ENCODE assay signal across 1 cellular context in the genomic region with DNA sequence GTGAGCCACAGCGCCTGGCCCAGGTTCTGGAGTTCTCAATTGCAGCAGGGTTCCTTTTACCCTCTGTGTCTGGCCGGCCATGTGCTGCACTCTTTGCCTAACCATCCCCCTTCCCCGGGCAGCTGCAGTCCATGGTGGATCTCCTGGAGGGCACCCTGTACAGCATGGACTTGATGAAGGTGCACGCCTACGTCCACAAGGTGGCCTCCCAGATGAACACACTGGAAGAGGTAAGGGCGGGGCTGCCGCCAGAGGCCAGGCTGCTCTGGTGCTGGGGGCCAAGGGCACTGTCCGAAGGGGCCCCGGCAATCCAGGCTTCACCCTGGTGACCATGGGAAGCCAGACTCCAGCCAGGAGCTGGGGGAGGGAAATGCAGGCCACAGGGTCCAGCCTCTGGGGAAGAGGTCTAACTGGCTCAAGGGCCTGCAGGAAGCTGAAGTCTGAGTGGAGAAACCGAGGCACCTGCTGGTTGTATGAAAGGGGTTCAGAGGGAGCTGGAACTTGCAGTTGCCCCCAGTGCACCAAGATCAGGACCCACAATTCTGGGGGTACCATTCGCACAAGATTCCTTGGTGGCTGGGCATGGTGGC.
A peak's percentile ranks its signal among the peaks of the same experiment; 100 is the strongest.
TF ChIP-seq lines count a peak whose summit lies in the region.

No MANE protein-coding gene starts in this region.

TF ChIP-seq in HepG2, 621 proteins besides CTCF, POLR2A, EP300 and RAD21 (continued from another document and continues in another):
- TF ChIP-seq, protein P1, sequence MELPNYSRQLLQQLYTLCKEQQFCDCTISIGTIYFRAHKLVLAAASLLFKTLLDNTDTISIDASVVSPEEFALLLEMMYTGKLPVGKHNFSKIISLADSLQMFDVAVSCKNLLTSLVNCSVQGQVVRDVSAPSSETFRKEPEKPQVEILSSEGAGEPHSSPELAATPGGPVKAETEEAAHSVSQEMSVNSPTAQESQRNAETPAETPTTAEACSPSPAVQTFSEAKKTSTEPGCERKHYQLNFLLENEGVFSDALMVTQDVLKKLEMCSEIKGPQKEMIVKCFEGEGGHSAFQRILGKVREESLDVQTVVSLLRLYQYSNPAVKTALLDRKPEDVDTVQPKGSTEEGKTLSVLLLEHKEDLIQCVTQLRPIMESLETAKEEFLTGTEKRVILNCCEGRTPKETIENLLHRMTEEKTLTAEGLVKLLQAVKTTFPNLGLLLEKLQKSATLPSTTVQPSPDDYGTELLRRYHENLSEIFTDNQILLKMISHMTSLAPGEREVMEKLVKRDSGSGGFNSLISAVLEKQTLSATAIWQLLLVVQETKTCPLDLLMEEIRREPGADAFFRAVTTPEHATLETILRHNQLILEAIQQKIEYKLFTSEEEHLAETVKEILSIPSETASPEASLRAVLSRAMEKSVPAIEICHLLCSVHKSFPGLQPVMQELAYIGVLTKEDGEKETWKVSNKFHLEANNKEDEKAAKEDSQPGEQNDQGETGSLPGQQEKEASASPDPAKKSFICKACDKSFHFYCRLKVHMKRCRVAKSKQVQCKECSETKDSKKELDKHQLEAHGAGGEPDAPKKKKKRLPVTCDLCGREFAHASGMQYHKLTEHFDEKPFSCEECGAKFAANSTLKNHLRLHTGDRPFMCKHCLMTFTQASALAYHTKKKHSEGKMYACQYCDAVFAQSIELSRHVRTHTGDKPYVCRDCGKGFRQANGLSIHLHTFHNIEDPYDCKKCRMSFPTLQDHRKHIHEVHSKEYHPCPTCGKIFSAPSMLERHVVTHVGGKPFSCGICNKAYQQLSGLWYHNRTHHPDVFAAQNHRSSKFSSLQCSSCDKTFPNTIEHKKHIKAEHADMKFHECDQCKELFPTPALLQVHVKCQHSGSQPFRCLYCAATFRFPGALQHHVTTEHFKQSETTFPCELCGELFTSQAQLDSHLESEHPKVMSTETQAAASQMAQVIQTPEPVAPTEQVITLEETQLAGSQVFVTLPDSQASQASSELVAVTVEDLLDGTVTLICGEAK (IDR thresholded peaks at IDR 0.05), result no peak
- TF ChIP-seq, protein P1 (CRISPR knock-in tag; IDR thresholded peaks at IDR 0.05), result no peak
- TF ChIP-seq ZSCAN31 (CRISPR knock-in tag; IDR thresholded peaks at IDR 0.05; ENCODE audit: low read depth), result 0 out of 2 replicates have a peak, but pooled peaks have one; percentile 46
- no peak for TF ChIP-seq ZNF569 (CRISPR knock-in tag; IDR thresholded peaks at IDR 0.05; ENCODE audit: borderline replicate concordance)
- TF ChIP-seq, protein P2, sequence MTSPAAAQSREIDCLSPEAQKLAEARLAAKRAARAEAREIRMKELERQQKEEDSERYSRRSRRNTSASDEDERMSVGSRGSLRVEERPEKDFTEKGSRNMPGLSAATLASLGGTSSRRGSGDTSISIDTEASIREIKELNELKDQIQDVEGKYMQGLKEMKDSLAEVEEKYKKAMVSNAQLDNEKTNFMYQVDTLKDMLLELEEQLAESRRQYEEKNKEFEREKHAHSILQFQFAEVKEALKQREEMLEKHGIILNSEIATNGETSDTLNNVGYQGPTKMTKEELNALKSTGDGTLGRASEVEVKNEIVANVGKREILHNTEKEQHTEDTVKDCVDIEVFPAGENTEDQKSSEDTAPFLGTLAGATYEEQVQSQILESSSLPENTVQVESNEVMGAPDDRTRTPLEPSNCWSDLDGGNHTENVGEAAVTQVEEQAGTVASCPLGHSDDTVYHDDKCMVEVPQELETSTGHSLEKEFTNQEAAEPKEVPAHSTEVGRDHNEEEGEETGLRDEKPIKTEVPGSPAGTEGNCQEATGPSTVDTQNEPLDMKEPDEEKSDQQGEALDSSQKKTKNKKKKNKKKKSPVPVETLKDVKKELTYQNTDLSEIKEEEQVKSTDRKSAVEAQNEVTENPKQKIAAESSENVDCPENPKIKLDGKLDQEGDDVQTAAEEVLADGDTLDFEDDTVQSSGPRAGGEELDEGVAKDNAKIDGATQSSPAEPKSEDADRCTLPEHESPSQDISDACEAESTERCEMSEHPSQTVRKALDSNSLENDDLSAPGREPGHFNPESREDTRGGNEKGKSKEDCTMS (CRISPR knock-in tag; conservative IDR thresholded peaks at IDR 0.05), result no peak
- no peak for TF ChIP-seq ZNF30 (CRISPR knock-in tag; IDR thresholded peaks at IDR 0.05)
- no peak for TF ChIP-seq ZNF451 (CRISPR knock-in tag; IDR thresholded peaks at IDR 0.05)
- TF ChIP-seq, protein P3, sequence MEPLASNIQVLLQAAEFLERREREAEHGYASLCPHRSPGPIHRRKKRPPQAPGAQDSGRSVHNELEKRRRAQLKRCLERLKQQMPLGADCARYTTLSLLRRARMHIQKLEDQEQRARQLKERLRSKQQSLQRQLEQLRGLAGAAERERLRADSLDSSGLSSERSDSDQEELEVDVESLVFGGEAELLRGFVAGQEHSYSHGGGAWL (CRISPR knock-in tag; IDR thresholded peaks at IDR 0.05), result no peak
- no peak for TF ChIP-seq ZNF773 (CRISPR knock-in tag; IDR thresholded peaks at IDR 0.05; ENCODE audit: borderline replicate concordance)
- TF ChIP-seq HNF4G (IDR thresholded peaks at IDR 0.05; ENCODE audit: borderline replicate concordance, low read depth, low read length), result no peak
- no peak for TF ChIP-seq HNF4G (CRISPR knock-in tag; IDR thresholded peaks at IDR 0.05; ENCODE audit: borderline replicate concordance, low read depth)
- TF ChIP-seq, protein P4, sequence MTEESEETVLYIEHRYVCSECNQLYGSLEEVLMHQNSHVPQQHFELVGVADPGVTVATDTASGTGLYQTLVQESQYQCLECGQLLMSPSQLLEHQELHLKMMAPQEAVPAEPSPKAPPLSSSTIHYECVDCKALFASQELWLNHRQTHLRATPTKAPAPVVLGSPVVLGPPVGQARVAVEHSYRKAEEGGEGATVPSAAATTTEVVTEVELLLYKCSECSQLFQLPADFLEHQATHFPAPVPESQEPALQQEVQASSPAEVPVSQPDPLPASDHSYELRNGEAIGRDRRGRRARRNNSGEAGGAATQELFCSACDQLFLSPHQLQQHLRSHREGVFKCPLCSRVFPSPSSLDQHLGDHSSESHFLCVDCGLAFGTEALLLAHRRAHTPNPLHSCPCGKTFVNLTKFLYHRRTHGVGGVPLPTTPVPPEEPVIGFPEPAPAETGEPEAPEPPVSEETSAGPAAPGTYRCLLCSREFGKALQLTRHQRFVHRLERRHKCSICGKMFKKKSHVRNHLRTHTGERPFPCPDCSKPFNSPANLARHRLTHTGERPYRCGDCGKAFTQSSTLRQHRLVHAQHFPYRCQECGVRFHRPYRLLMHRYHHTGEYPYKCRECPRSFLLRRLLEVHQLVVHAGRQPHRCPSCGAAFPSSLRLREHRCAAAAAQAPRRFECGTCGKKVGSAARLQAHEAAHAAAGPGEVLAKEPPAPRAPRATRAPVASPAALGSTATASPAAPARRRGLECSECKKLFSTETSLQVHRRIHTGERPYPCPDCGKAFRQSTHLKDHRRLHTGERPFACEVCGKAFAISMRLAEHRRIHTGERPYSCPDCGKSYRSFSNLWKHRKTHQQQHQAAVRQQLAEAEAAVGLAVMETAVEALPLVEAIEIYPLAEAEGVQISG (CRISPR knock-in tag; IDR thresholded peaks at IDR 0.05), result peak; percentile 43; the same call in 1 of the 2 replicates
- TF ChIP-seq PHF21A (CRISPR knock-in tag; IDR thresholded peaks at IDR 0.05), result peak; percentile 74
- TF ChIP-seq KLF12 (CRISPR knock-in tag; IDR thresholded peaks at IDR 0.05; ENCODE audit: borderline replicate concordance), result no peak; the same call in 1 of the 2 replicates
- TF ChIP-seq AKAP8 (CRISPR knock-in tag; IDR thresholded peaks at IDR 0.05), result 0 out of 2 replicates have a peak, but pooled peaks have one; percentile 49
- TF ChIP-seq, protein P5, sequence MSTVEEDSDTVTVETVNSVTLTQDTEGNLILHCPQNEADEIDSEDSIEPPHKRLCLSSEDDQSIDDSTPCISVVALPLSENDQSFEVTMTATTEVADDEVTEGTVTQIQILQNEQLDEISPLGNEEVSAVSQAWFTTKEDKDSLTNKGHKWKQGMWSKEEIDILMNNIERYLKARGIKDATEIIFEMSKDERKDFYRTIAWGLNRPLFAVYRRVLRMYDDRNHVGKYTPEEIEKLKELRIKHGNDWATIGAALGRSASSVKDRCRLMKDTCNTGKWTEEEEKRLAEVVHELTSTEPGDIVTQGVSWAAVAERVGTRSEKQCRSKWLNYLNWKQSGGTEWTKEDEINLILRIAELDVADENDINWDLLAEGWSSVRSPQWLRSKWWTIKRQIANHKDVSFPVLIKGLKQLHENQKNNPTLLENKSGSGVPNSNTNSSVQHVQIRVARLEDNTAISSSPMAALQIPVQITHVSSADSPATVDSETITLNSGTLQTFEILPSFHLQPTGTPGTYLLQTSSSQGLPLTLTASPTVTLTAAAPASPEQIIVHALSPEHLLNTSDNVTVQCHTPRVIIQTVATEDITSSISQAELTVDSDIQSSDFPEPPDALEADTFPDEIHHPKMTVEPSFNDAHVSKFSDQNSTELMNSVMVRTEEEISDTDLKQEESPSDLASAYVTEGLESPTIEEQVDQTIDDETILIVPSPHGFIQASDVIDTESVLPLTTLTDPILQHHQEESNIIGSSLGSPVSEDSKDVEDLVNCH (CRISPR knock-in tag; IDR thresholded peaks at IDR 0.05), result no peak
- TF ChIP-seq ZNF543 (CRISPR knock-in tag; IDR thresholded peaks at IDR 0.05), result no peak
- TF ChIP-seq, protein P6, sequence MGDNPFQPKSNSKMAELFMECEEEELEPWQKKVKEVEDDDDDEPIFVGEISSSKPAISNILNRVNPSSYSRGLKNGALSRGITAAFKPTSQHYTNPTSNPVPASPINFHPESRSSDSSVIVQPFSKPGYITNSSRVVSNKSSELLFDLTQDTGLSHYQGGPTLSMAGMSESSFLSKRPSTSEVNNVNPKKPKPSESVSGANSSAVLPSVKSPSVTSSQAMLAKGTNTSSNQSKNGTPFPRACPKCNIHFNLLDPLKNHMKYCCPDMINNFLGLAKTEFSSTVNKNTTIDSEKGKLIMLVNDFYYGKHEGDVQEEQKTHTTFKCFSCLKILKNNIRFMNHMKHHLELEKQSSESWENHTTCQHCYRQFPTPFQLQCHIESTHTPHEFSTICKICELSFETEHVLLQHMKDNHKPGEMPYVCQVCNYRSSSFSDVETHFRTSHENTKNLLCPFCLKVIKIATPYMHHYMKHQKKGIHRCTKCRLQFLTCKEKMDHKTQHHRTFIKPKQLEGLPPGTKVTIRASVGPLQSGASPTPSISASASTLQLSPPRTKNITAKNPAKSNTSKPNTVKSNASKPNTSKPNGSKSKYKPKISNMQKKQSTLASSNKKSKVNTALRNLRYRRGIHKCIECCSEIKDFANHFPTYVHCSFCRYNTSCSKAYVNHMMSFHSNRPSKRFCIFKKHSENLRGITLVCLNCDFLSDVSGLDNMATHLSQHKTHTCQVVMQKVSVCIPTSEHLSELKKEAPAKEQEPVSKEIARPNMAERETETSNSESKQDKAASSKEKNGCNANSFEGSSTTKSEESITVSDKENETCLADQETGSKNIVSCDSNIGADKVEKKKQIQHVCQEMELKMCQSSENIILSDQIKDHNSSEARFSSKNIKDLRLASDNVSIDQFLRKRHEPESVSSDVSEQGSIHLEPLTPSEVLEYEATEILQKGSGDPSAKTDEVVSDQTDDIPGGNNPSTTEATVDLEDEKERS (CRISPR knock-in tag; IDR thresholded peaks at IDR 0.05), result no peak; the same call in 1 of the 2 replicates
- no peak for TF ChIP-seq TBL1XR1 (IDR thresholded peaks at IDR 0.05; ENCODE audit: borderline replicate concordance, low read length, partially characterized antibody)
- no peak for TF ChIP-seq SOX13 (IDR thresholded peaks at IDR 0.05)
- TF ChIP-seq SOX13 (CRISPR knock-in tag; conservative IDR thresholded peaks at IDR 0.05 in 1 of 2, IDR thresholded peaks at IDR 0.05 in 1 of 2), result peak in 1 of 2 experiments; percentile 27; a peak in 1 of 4 replicates
- no peak for TF ChIP-seq ZNF878 (CRISPR knock-in tag; IDR thresholded peaks at IDR 0.05)
- no peak for TF ChIP-seq ZNF558 (CRISPR knock-in tag; IDR thresholded peaks at IDR 0.05; ENCODE audit: borderline replicate concordance)
- no peak for TF ChIP-seq MAFG (CRISPR knock-in tag; IDR thresholded peaks at IDR 0.05)
- no peak for TF ChIP-seq FOXM1 (CRISPR knock-in tag; IDR thresholded peaks at IDR 0.05)
- no peak for TF ChIP-seq ZNF17 (CRISPR knock-in tag; IDR thresholded peaks at IDR 0.05)
- TF ChIP-seq RFX3 (CRISPR knock-in tag; IDR thresholded peaks at IDR 0.05), result no peak
- TF ChIP-seq GFI1 (CRISPR knock-in tag; IDR thresholded peaks at IDR 0.05; ENCODE audit: borderline replicate concordance), result no peak
- TF ChIP-seq, protein P7, sequence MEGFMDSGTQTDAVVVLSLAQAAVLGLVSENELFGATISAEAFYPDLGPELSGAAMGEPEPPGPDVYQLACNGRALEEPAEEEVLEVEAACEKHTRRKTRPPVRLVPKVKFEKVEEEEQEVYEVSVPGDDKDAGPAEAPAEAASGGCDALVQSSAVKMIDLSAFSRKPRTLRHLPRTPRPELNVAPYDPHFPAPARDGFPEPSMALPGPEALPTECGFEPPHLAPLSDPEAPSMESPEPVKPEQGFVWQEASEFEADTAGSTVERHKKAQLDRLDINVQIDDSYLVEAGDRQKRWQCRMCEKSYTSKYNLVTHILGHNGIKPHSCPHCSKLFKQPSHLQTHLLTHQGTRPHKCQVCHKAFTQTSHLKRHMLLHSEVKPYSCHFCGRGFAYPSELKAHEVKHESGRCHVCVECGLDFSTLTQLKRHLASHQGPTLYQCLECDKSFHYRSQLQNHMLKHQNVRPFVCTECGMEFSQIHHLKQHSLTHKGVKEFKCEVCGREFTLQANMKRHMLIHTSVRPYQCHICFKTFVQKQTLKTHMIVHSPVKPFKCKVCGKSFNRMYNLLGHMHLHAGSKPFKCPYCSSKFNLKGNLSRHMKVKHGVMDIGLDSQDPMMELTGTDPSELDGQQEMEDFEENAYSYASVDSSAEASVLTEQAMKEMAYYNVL (CRISPR knock-in tag; IDR thresholded peaks at IDR 0.05; ENCODE audit: borderline replicate concordance), result 0 out of 2 replicates have a peak, but pooled peaks have one; percentile 61
- TF ChIP-seq CBX2 (IDR thresholded peaks at IDR 0.05; ENCODE audit: low read depth, low read length), result no peak
- no peak for TF ChIP-seq CBX2 (CRISPR knock-in tag; IDR thresholded peaks at IDR 0.05; ENCODE audit: low read depth)
- no peak for TF ChIP-seq CENPX (CRISPR knock-in tag; IDR thresholded peaks at IDR 0.05)
